ENCODE assay signal across 1 cellular context in the genomic region with DNA sequence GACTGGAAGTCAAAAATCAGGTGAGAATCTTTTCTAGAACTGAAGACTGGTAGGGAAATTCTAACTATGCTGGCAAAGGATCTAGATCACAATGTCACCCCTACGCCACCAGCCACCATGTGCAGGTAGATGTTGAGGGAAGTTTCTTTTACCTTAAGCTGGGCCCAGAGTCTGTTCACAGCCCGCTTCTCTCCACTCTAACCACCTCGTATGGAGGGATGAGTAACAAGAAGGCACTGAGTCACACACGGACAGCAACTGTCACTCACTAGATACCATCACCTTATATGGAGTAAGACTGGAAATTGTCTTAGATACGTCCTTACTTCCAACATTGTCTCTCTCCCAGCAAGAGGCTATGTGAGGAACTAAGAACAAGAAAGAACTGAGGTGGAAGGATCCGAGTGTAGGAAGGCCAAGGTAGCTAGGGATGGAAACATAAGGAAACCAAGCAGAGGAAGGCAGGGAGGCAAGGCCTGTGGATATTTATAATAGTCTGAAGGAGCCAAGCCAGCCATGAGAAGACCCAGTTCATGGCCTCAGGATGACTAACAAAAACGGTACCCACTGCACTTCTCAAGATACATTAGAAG.
TF ChIP-seq lines count a peak whose summit lies in the region.

No MANE protein-coding gene starts in this region.

TF ChIP-seq in HepG2, 621 proteins besides CTCF, POLR2A, EP300 and RAD21:
- peak; percentile 23; the same call in 1 of the 2 replicates for TF ChIP-seq JUND (CRISPR knock-in tag; IDR thresholded peaks at IDR 0.05)
- 0 out of 2 replicates have a peak, but pooled peaks have one; percentile 19 for TF ChIP-seq SP4 (CRISPR knock-in tag; IDR thresholded peaks at IDR 0.05)
- no peak for TF ChIP-seq ZFP36 (IDR thresholded peaks at IDR 0.05; ENCODE audit: borderline replicate concordance, low read depth, low read length, partially characterized antibody)
- TF ChIP-seq SALL2 (CRISPR knock-in tag; IDR thresholded peaks at IDR 0.05), result no peak
- no peak for TF ChIP-seq SIX4 (CRISPR knock-in tag; IDR thresholded peaks at IDR 0.05)
- TF ChIP-seq FOSL2 (CRISPR knock-in tag; IDR thresholded peaks at IDR 0.05), result 0 out of 2 replicates have a peak, but pooled peaks have one; percentile 13
- no peak for TF ChIP-seq ZNF367 (CRISPR knock-in tag; IDR thresholded peaks at IDR 0.05; ENCODE audit: borderline replicate concordance)
- 0 out of 2 replicates have a peak, but pooled peaks have one; percentile 14 for TF ChIP-seq ZFY (CRISPR knock-in tag; IDR thresholded peaks at IDR 0.05)
- TF ChIP-seq, protein P1, sequence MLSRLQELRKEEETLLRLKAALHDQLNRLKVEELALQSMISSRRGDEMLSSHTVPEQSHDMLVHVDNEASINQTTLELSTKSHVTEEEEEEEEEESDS (CRISPR knock-in tag; IDR thresholded peaks at IDR 0.05; ENCODE audit: borderline replicate concordance), result no peak
